8 cellular contexts compared by ENCODE assay signal in genomic region chr6:138105880-138106664, GRCh38. TPM values are rescaled to one million over a fixed set of nuclear protein-coding genes. Genes with fewer than 3 reads are reported as not detected.
A peak's percentile ranks its signal among the peaks of the same experiment; 100 is the strongest.
DNase-seq lines count a peak whose midpoint lies in the region; ATAC-seq and TF ChIP-seq lines count a peak whose summit lies in the region.

No MANE protein-coding gene starts in this region.

- no peak for TF ChIP-seq CTCF in fibroblast of lung (conservative IDR thresholded peaks at IDR 0.05 in 1 of 2, IDR thresholded peaks at IDR 0.05 in 1 of 2; ENCODE audit: low read depth in 1 of 2, low read length in 2 of 2)
- no peak for TF ChIP-seq CTCF in parathyroid adenoma (IDR thresholded peaks at IDR 0.05)

- H3K9ac ChIP-seq in fibroblast of lung (ENCODE audit: insufficient read depth, low read length): peak overlapping the region; percentile 83
- H3K9ac ChIP-seq in parathyroid adenoma: no peak overlapping the region

- H3K79me2 ChIP-seq in fibroblast of lung (ENCODE audit: control insufficient read depth, insufficient read depth, low read length) (peaks cover 25% of the 10 kb centered on the region), parathyroid adenoma (no peaks in the 10 kb centered on the region)

- H3K4me1 ChIP-seq in fibroblast of lung (ENCODE audit: control insufficient read depth, extremely low read depth, insufficient read depth, low read length): peaks cover 8% of the 10 kb centered on the region
- H3K4me1 ChIP-seq in parathyroid adenoma: peaks cover 5% of the 10 kb centered on the region

- H3K4me3 ChIP-seq in fibroblast of lung (replicated peaks in 1 of 4; ENCODE audit: control extremely low read depth in 1 of 4, insufficient read depth in 1 of 4, low read depth in 3 of 4, low read length in 4 of 4) (peak overlapping the region; percentile 63 to 83 (median 72)), parathyroid adenoma (ENCODE audit: low read depth, low read length) (peak overlapping the region; percentile 73)

- H3K4me2 ChIP-seq in fibroblast of lung (ENCODE audit: extremely low read depth, insufficient read depth, low read length) (peak overlapping the region; percentile 79), parathyroid adenoma (ENCODE audit: low read length) (peak overlapping the region; percentile 97)

- H3K27ac ChIP-seq in fibroblast of lung (ENCODE audit: insufficient read depth, low read length): peak overlapping the region; percentile 48
- peak overlapping the region; percentile 80 for H3K27ac ChIP-seq in parathyroid adenoma

- DNase-seq in NCI-H2196 (lab: John Stamatoyannopoulos, UW; ENCODE audit: unreplicated experiment): peak; percentile 16
- no peak for DNase-seq in NCI-H2196 treated with DMSO at 0.1 percent for 48 hours (lab: John Stamatoyannopoulos, UW; ENCODE audit: unreplicated experiment)
- DNase-seq in SHP77 treated with DMSO at 0.1 percent for 48 hours (lab: John Stamatoyannopoulos, UW): peak; percentile 50
- DNase-seq in fibroblast of lung (ENCODE audit: low read depth in 2 of 2): peak in 1 of 2 donors; percentile 14
- no peak for DNase-seq in stimulated activated CD8-positive, alpha-beta memory T cell treated with anti-CD3 and anti-CD28 coated beads, Interleukin-4, amount 100 ng/mL, for 48 hours
- no peak for DNase-seq in superior temporal gyrus (ENCODE audit: extremely low spot score)

- no peaks in the 10 kb centered on the region for H3K27me3 ChIP-seq in fibroblast of lung (ENCODE audit: control insufficient read depth, insufficient read depth, low read length)
- no peaks in the 10 kb centered on the region for H3K27me3 ChIP-seq in parathyroid adenoma (ENCODE audit: control insufficient read depth, insufficient read depth, low read length)

- H3K9me3 ChIP-seq in fibroblast of lung (ENCODE audit: control insufficient read depth, insufficient read depth, low read depth, low read length) (no peaks in the 10 kb centered on the region), parathyroid adenoma (ENCODE audit: control insufficient read depth, low read length) (no peaks in the 10 kb centered on the region)

- no peak for ATAC-seq in GM21381 (IDR thresholded peaks at IDR 0.05; ENCODE audit: unreplicated experiment)

- H3K36me3 ChIP-seq in fibroblast of lung (ENCODE audit: control insufficient read depth, insufficient read depth, low read length) (no peaks in the 10 kb centered on the region), parathyroid adenoma (ENCODE audit: control insufficient read depth, insufficient read depth, low read length) (no peaks in the 10 kb centered on the region)

- H2AFZ ChIP-seq in fibroblast of lung (ENCODE audit: low read length) (peak overlapping the region; percentile 22), parathyroid adenoma (peak overlapping the region; percentile 92)

- no peaks in the 10 kb centered on the region for H4K20me1 ChIP-seq in fibroblast of lung (ENCODE audit: control insufficient read depth, extremely low read depth, insufficient read depth, low read length)

RNA-seq across cellular contexts. Expression of gene PERP, which starts 1.1 kb away (rescaled TPM):
- total RNA-seq in fibroblast of lung: 12.8 and 39.3 TPM in 2 replicates
- polyA plus RNA-seq in fibroblast of lung: 50.6 and 85.4 TPM in 2 replicates
- 72.3 and 119 TPM in 2 replicates for polyA plus RNA-seq in fibroblast of lung (2012)
- 49.7 and 76.9 TPM in 2 replicates for polyA minus RNA-seq in fibroblast of lung (ENCODE audit: low replicate concordance)

RNA-seq across cellular contexts. Expression of gene ARFGEF3, which starts 55.7 kb away (rescaled TPM):
- total RNA-seq in fibroblast of lung: under 0.01 TPM in 2 replicates
- 0.14 and 0.23 TPM in 2 replicates for polyA plus RNA-seq in fibroblast of lung
- polyA plus RNA-seq in fibroblast of lung (2012): 0.14 and 0.16 TPM in 2 replicates
- polyA minus RNA-seq in fibroblast of lung (ENCODE audit: low replicate concordance): 1.5 and 1.6 TPM in 2 replicates

Comparison
In these comparisons a context has a peak if more than half of its experiments do, and no peak if none do; other contexts are left out.
1. DNase-seq: peak in NCI-H2196 (single experiment) and SHP77 treated with DMSO at 0.1 percent for 48 hours (single experiment); none in NCI-H2196 treated with DMSO at 0.1 percent for 48 hours (single experiment), stimulated activated CD8-positive, alpha-beta memory T cell treated with anti-CD3 and anti-CD28 coated beads, Interleukin-4, amount 100 ng/mL, for 48 hours (single experiment) and superior temporal gyrus (single experiment).